10 cellular contexts compared by ENCODE assay signal in the genomic region with DNA sequence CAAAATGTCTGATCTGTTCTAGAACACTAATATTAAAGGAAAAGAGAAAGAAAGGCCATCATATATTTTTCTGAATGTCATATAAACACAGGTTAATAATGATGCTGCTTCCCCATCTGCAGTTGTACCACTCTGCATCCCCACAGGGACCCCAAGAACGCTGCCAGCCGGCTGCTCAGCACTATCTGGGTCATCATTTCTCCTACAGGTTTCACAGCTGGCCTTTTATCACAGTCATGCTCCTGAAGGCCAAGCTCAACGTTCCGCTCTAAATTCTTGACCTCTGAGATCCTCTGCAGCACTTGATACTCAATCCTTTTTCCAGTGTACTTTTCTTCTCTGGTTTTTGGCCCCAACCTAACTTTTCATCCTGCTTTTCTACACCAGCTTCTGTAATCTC. TPM values are rescaled to one million over a fixed set of nuclear protein-coding genes. Genes with fewer than 3 reads are reported as not detected.
DNase-seq lines count a peak whose midpoint lies in the region; ATAC-seq and TF ChIP-seq lines count a peak whose summit lies in the region.
"Had no signal": no experiment of that assay in that cellular context is flagged by ENCODE, and none has a peak within 500 bp of the region (broad histone marks: within the 10 kb centered on the region; RNA-seq: fewer than 3 reads in every experiment).

No MANE protein-coding gene starts in this region.

- 0 out of 2 replicates have a peak, but pooled peaks cover 5% of the 10 kb centered on the region for H3F3A ChIP-seq in GM23248 (ENCODE audit: insufficient read depth)

- H3K4me3 Mint-ChIP-seq in endothelial cell (ENCODE audit: unreplicated experiment), result peak overlapping the region; percentile 68

- H3K27ac ChIP-seq in SK-N-MC (peak overlapping the region; percentile 67; the same call in 1 of the 2 replicates), psoas muscle (peak overlapping the region; percentile 81), GM23248 (no peak overlapping the region)

- H3K36me3 ChIP-seq in SK-N-MC (ENCODE audit: insufficient read depth, low read length), result peaks cover 58% of the 10 kb centered on the region
- H3K36me3 ChIP-seq in psoas muscle (ENCODE audit: insufficient read depth in 1 of 2, low read depth in 1 of 2), result peaks cover 0 to 47% of the 10 kb centered on the region in 2 donors
- H3K36me3 ChIP-seq in GM23248 (ENCODE audit: low read depth), result peaks cover 30% of the 10 kb centered on the region

- in situ Hi-C loops in G401 (cut with HindIII; ENCODE audit: low sequenced_read_pairs), result no loop called here
- in situ Hi-C loops in GM23248 (cut with MboI), result no loop called here

- peaks cover 2% of the 10 kb centered on the region for H3K27me3 Mint-ChIP-seq in endothelial cell (ENCODE audit: unreplicated experiment)

- H3K4me1 Mint-ChIP-seq in endothelial cell (ENCODE audit: unreplicated experiment), result peaks cover 35% of the 10 kb centered on the region

- peaks cover 4% of the 10 kb centered on the region for H3K36me3 Mint-ChIP-seq in endothelial cell (ENCODE audit: low read depth, unreplicated experiment)

- H3K9ac ChIP-seq in SK-N-MC (ENCODE audit: insufficient read length) (peak overlapping the region; percentile 41), GM23248 (no peak overlapping the region)

- peaks cover 48% of the 10 kb centered on the region for H3K4me1 ChIP-seq in psoas muscle
- H3K4me1 ChIP-seq in GM23248 (ENCODE audit: insufficient read depth), result peaks cover 3% of the 10 kb centered on the region; the same call in 1 of the 2 replicates

- H3K9me3 Mint-ChIP-seq in endothelial cell (ENCODE audit: unreplicated experiment), result no peaks in the 10 kb centered on the region

- H3K27me3 ChIP-seq in psoas muscle (ENCODE audit: insufficient read depth in 3 of 3, low read length in 2 of 3) (no peaks in the 10 kb centered on the region), GM23248 (replicated peaks; ENCODE audit: insufficient read depth) (no peaks in the 10 kb centered on the region)

- peak; percentile 37 for DNase-seq in G401 (ENCODE audit: low spot score)
- no peak for DNase-seq in SK-N-MC (ENCODE audit: low read depth, low spot score)
- DNase-seq in endothelial cell (ENCODE audit: low spot score), result no peak
- DNase-seq in psoas muscle, result peak in 1 of 2 donors; percentile 58
- no peak for DNase-seq in stimulated activated naive CD4-positive, alpha-beta T cell treated with Interleukin-2 at 50 U/mL for 16 hours (lab: John Stamatoyannopoulos, UW)
- no peak for DNase-seq in GM23248

- 18 to 30% (median 28%) methylated on average over 4 of the region's 4 CpGs for WGBS in psoas muscle, 3 donors
- 78 to 88% methylated on average over 4 of the region's 4 CpGs for WGBS in GM23248 (ENCODE audit: low coverage in 1 of 2, low lambda C conversion rate in 2 of 2, missing lambda C conversion rate in 2 of 2), 2 experiments

- H2AFZ ChIP-seq in GM23248, result no peak overlapping the region

- H3K4me2 ChIP-seq in GM23248 (ENCODE audit: unreplicated experiment), result no peak overlapping the region

- no peaks in the 10 kb centered on the region for H3K9me2 ChIP-seq in GM23248 (ENCODE audit: insufficient read depth)

- peak overlapping the region; percentile 85 for H3K27ac Mint-ChIP-seq in endothelial cell (ENCODE audit: unreplicated experiment)

- peaks cover 51% of the 10 kb centered on the region for H3K79me2 ChIP-seq in GM23248 (ENCODE audit: insufficient read depth)

- H3K4me3 ChIP-seq in SK-N-MC (peak overlapping the region; percentile 66; the same call in 1 of the 2 replicates), psoas muscle (peak overlapping the region; percentile 47), GM23248 (no peak overlapping the region)

- H4K20me1 ChIP-seq in GM23248 (ENCODE audit: insufficient read depth), result no peaks in the 10 kb centered on the region

- intact Hi-C loops in psoas muscle (cut with DNase I), result no loop called here

- H3K9me3 ChIP-seq in SK-N-MC (ENCODE audit: low read depth, low read length) (no peaks in the 10 kb centered on the region), psoas muscle (no peaks in the 10 kb centered on the region), GM23248 (ENCODE audit: low read depth) (no peaks in the 10 kb centered on the region)

- TF ChIP-seq CTCF in endothelial cell (IDR thresholded peaks at IDR 0.05; ENCODE audit: unreplicated experiment), result no peak
- TF ChIP-seq CTCF in psoas muscle (IDR thresholded peaks at IDR 0.05), result no peak

- peak in 2 of 4 donors; percentile 39 to 43 for ATAC-seq in psoas muscle
- ATAC-seq in HG02610 (IDR thresholded peaks at IDR 0.05; ENCODE audit: unreplicated experiment), result no peak
- ATAC-seq in GM21447 (IDR thresholded peaks at IDR 0.05; ENCODE audit: unreplicated experiment), result no peak

RNA-seq across cellular contexts. Expression of a gene that starts 4.8 kb away (rescaled TPM):
- 101 and 134 TPM in 2 replicates for total RNA-seq in G401 (2014; rRNA removed; shearing (Covaris generic))
- total RNA-seq in endothelial cell (ENCODE audit: unreplicated experiment) (52.7 TPM), psoas muscle (10 to 100 TPM; 49.3 to 61.3 (median 55.3) TPM)
- polyA plus RNA-seq in psoas muscle (100 to 1,000 TPM in 2 of 3 donors, 10 to 100 TPM in 1; 42.8 to 137 (median 111) TPM), GM23248 (2016; fragmentation: Nextera tagmentation; extraction: Ambion mirVana) (41.6 and 42.9 TPM in 2 replicates)
- 33.7 and 41.9 TPM in 2 replicates for total RNA-seq in GM23248 (2014; rRNA removed; shearing (Covaris generic))

RNA-seq across cellular contexts. Expression of a gene that starts 12.0 kb away (rescaled TPM):
- total RNA-seq in G401 (2014; rRNA removed; shearing (Covaris generic)), result 8.7 and 12.6 TPM in 2 replicates
- total RNA-seq in endothelial cell (ENCODE audit: unreplicated experiment) (32.6 TPM), psoas muscle (10 to 100 TPM; 17.2 to 28.3 (median 21.4) TPM)
- polyA plus RNA-seq in psoas muscle (10 to 100 TPM in 1 of 3 donors, 1 to 10 TPM in 2; 6.8 to 14.1 (median 9.7) TPM), GM23248 (2016; fragmentation: Nextera tagmentation; extraction: Ambion mirVana) (11.5 and 13.7 TPM in 2 replicates)
- total RNA-seq in GM23248 (2014; rRNA removed; shearing (Covaris generic)), result 12.8 and 16.5 TPM in 2 replicates

RNA-seq across cellular contexts. Expression of a gene that starts 18.5 kb away (rescaled TPM):
- not detected in 2 replicates for total RNA-seq in G401 (2014; rRNA removed; shearing (Covaris generic))
- not detected for total RNA-seq in endothelial cell (ENCODE audit: unreplicated experiment)
- 100 to 1,000 TPM; 107 to 182 (median 144) TPM for total RNA-seq in psoas muscle
- 100 to 1,000 TPM in 2 of 3 donors, 10 to 100 TPM in 1; 16.6 to 180 (median 133) TPM for polyA plus RNA-seq in psoas muscle
- total RNA-seq in GM23248 (2014; rRNA removed; shearing (Covaris generic)), result not detected in 2 replicates
- polyA plus RNA-seq in GM23248 (2016; fragmentation: Nextera tagmentation; extraction: Ambion mirVana), result not detected in 2 replicates
- total RNA-seq: H1, myocyte had no signal
- polyA plus RNA-seq: H1 had no signal

RNA-seq across cellular contexts. Expression of a gene that starts 55.9 kb away (rescaled TPM):
- total RNA-seq in G401 (2014; rRNA removed; shearing (Covaris generic)), result 79.6 and 88.8 TPM in 2 replicates
- total RNA-seq in endothelial cell (ENCODE audit: unreplicated experiment) (46.2 TPM), psoas muscle (10 to 100 TPM; 36.3 to 77.4 (median 68.5) TPM)
- polyA plus RNA-seq in psoas muscle (100 to 1,000 TPM in 1 of 3 donors, 10 to 100 TPM in 2; 44.2 to 134 (median 70.2) TPM), GM23248 (2016; fragmentation: Nextera tagmentation; extraction: Ambion mirVana) (71.6 and 72.0 TPM in 2 replicates)
- total RNA-seq in GM23248 (2014; rRNA removed; shearing (Covaris generic)), result 32.1 and 34.3 TPM in 2 replicates

Comparison
In these comparisons a context has a peak if more than half of its experiments do, and no peak if none do; other contexts are left out.
1. RNA of a gene that starts 18.5 kb away (total RNA-seq): 107 to 182 TPM in psoas muscle; not detected in endothelial cell (single experiment), not detected in G401 and not detected in GM23248; every median in the first group is over 100 times any median in the second.